ENCODE assay signal across 1 cellular context in the genomic region with DNA sequence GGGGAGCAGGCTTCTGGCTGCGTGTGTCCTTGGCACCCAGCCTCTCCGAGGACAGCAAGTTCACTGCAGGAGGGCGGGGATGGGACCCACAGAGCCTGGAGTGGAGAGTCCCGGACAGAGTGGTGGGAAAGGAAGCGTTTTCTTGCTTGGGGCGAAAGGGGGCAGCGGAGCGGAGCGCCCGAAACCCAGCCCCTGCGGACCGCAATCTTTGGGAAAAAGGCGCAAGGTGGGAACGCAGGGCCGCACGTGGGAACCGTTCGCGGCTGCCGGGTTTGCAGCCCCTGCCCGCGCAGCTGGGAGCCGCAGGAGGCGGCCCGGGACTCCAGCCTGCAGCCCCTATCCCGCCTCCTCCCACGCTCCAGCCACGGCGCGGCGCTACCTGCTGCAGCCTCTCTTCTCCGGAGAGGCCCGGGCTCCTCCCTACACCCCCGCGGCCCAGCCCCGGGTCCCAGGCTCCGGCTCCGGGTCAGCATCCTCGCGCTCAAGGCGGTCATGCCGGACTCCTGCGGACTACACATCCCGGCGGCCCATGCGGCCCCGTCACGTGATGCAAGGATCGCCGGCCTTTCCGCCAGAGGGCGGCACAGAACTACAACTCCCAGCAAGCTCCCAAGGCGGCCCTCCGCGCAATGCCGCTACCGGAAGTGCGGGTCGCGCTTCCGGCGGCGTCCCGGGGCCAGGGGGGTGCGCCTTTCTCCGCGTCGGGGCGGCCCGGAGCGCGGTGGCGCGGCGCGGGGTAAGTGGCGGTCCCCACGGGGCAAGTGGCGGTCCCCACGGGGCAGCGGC.
TF ChIP-seq lines count a peak whose summit lies in the region.

Gene NTHL1, minus strand, starts transcription at position 505 of the 786 bp plus-strand sequence. Its CDS starts 11 bp downstream, at position 494.
Gene TSC2, plus strand, starts transcription at position 656 of the 786 bp plus-strand sequence. CDS start 631 bp downstream, outside the sequence.

TF ChIP-seq in HEK293, 187 proteins besides CTCF, POLR2A, EP300 and RAD21 (continued from another document and continues in another):
- TF ChIP-seq ZNF654 (tag by site-specific recombination; IDR thresholded peaks at IDR 0.05; ENCODE audit: low read depth) (no peak), KLF9 (tag by site-specific recombination; IDR thresholded peaks at IDR 0.05; ENCODE audit: low read depth) (peak; percentile 47; the same call in 1 of the 2 replicates), ZNF777 (tag by site-specific recombination; IDR thresholded peaks at IDR 0.05; ENCODE audit: borderline replicate concordance) (no peak), MYNN (tag by site-specific recombination; IDR thresholded peaks at IDR 0.05; ENCODE audit: borderline replicate concordance) (no peak), ZIC2 (tag by site-specific recombination; IDR thresholded peaks at IDR 0.05) (peak; percentile 75), ZNF324 (tag by site-specific recombination; IDR thresholded peaks at IDR 0.05) (peak; percentile 81), ZNF169 (tag by site-specific recombination; IDR thresholded peaks at IDR 0.05) (no peak), AEBP2 (tag by site-specific recombination; IDR thresholded peaks at IDR 0.05; ENCODE audit: borderline replicate concordance) (no peak), ZNF791 (tag by site-specific recombination; IDR thresholded peaks at IDR 0.05) (no peak), ZNF621 (tag by site-specific recombination; IDR thresholded peaks at IDR 0.05) (no peak), HOXA7 (CRISPR knock-in tag; IDR thresholded peaks at IDR 0.05; ENCODE audit: borderline replicate concordance) (no peak), ZNF596 (tag by site-specific recombination; IDR thresholded peaks at IDR 0.05) (0 out of 2 replicates have a peak, but pooled peaks have one; percentile 15), YY1 (tag by site-specific recombination; IDR thresholded peaks at IDR 0.05) (peak; percentile 94), GLI2 (tag by site-specific recombination; IDR thresholded peaks at IDR 0.05; ENCODE audit: borderline replicate concordance, low read depth) (no peak), ZNF704 (tag by site-specific recombination; IDR thresholded peaks at IDR 0.05) (no peak), ZNF138 (tag by site-specific recombination; IDR thresholded peaks at IDR 0.05; ENCODE audit: borderline replicate concordance) (no peak), HOXD13 (CRISPR knock-in tag; IDR thresholded peaks at IDR 0.05; ENCODE audit: borderline replicate concordance) (no peak), ZNF701 (tag by site-specific recombination; IDR thresholded peaks at IDR 0.05) (no peak), ZNF610 (tag by site-specific recombination; IDR thresholded peaks at IDR 0.05; ENCODE audit: borderline replicate concordance) (no peak), ZNF175 (tag by site-specific recombination; IDR thresholded peaks at IDR 0.05) (no peak), ZNF558 (tag by site-specific recombination; IDR thresholded peaks at IDR 0.05) (no peak), ZBTB44 (tag by site-specific recombination; IDR thresholded peaks at IDR 0.05) (peak; percentile 66; the same call in 1 of the 2 replicates), ZNF580 (tag by site-specific recombination; IDR thresholded peaks at IDR 0.05) (peak; percentile 100), ZNF155 (tag by site-specific recombination; IDR thresholded peaks at IDR 0.05) (no peak), ZNF560 (tag by site-specific recombination; IDR thresholded peaks at IDR 0.05; ENCODE audit: borderline replicate concordance) (no peak), TRIM28 (IDR thresholded peaks at IDR 0.05; ENCODE audit: borderline replicate concordance, low read length) (no peak), ZNF514 (tag by site-specific recombination; IDR thresholded peaks at IDR 0.05) (no peak), ZNF391 (tag by site-specific recombination; IDR thresholded peaks at IDR 0.05; ENCODE audit: borderline replicate concordance, low read depth) (no peak), ZNF626 (tag by site-specific recombination; IDR thresholded peaks at IDR 0.05) (no peak), ZNF629 (tag by site-specific recombination; IDR thresholded peaks at IDR 0.05) (peak; percentile 86), ZNF140 (tag by site-specific recombination; IDR thresholded peaks at IDR 0.05) (no peak), ZBTB11 (tag by site-specific recombination; conservative IDR thresholded peaks at IDR 0.05; ENCODE audit: low read depth) (peak; percentile 95), ZSCAN23 (tag by site-specific recombination; IDR thresholded peaks at IDR 0.05) (0 out of 2 replicates have a peak, but pooled peaks have one; percentile 45), ZNF747 (tag by site-specific recombination; IDR thresholded peaks at IDR 0.05) (no peak), ZNF133 (tag by site-specific recombination; IDR thresholded peaks at IDR 0.05) (no peak), PRDM1 (tag by site-specific recombination; IDR thresholded peaks at IDR 0.05) (peak; percentile 17; the same call in 1 of the 2 replicates), ZNF248 (tag by site-specific recombination; IDR thresholded peaks at IDR 0.05) (no peak), ZBTB7A (tag by site-specific recombination; IDR thresholded peaks at IDR 0.05; ENCODE audit: low read depth) (no peak; the same call in 1 of the 2 replicates), ZNF664 (tag by site-specific recombination; IDR thresholded peaks at IDR 0.05) (no peak), ZNF544 (tag by site-specific recombination; IDR thresholded peaks at IDR 0.05) (no peak)
- TF ChIP-seq, protein P1, sequence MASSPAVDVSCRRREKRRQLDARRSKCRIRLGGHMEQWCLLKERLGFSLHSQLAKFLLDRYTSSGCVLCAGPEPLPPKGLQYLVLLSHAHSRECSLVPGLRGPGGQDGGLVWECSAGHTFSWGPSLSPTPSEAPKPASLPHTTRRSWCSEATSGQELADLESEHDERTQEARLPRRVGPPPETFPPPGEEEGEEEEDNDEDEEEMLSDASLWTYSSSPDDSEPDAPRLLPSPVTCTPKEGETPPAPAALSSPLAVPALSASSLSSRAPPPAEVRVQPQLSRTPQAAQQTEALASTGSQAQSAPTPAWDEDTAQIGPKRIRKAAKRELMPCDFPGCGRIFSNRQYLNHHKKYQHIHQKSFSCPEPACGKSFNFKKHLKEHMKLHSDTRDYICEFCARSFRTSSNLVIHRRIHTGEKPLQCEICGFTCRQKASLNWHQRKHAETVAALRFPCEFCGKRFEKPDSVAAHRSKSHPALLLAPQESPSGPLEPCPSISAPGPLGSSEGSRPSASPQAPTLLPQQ (tag by site-specific recombination; IDR thresholded peaks at IDR 0.05): peak; percentile 97
- TF ChIP-seq, protein P2, sequence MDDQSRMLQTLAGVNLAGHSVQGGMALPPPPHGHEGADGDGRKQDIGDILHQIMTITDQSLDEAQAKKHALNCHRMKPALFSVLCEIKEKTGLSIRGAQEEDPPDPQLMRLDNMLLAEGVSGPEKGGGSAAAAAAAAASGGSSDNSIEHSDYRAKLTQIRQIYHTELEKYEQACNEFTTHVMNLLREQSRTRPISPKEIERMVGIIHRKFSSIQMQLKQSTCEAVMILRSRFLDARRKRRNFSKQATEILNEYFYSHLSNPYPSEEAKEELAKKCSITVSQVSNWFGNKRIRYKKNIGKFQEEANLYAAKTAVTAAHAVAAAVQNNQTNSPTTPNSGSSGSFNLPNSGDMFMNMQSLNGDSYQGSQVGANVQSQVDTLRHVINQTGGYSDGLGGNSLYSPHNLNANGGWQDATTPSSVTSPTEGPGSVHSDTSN (CRISPR knock-in tag; IDR thresholded peaks at IDR 0.05): 0 out of 2 replicates have a peak, but pooled peaks have one; percentile 33
- TF ChIP-seq, protein P3, sequence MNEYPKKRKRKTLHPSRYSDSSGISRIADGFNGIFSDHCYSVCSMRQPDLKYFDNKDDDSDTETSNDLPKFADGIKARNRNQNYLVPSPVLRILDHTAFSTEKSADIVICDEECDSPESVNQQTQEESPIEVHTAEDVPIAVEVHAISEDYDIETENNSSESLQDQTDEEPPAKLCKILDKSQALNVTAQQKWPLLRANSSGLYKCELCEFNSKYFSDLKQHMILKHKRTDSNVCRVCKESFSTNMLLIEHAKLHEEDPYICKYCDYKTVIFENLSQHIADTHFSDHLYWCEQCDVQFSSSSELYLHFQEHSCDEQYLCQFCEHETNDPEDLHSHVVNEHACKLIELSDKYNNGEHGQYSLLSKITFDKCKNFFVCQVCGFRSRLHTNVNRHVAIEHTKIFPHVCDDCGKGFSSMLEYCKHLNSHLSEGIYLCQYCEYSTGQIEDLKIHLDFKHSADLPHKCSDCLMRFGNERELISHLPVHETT (tag by site-specific recombination; IDR thresholded peaks at IDR 0.05): peak; percentile 56; the same call in 1 of the 2 replicates
- TF ChIP-seq, protein P4, sequence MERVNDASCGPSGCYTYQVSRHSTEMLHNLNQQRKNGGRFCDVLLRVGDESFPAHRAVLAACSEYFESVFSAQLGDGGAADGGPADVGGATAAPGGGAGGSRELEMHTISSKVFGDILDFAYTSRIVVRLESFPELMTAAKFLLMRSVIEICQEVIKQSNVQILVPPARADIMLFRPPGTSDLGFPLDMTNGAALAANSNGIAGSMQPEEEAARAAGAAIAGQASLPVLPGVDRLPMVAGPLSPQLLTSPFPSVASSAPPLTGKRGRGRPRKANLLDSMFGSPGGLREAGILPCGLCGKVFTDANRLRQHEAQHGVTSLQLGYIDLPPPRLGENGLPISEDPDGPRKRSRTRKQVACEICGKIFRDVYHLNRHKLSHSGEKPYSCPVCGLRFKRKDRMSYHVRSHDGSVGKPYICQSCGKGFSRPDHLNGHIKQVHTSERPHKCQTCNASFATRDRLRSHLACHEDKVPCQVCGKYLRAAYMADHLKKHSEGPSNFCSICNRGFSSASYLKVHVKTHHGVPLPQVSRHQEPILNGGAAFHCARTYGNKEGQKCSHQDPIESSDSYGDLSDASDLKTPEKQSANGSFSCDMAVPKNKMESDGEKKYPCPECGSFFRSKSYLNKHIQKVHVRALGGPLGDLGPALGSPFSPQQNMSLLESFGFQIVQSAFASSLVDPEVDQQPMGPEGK (tag by site-specific recombination; IDR thresholded peaks at IDR 0.05): peak; percentile 75
- TF ChIP-seq, protein P5, sequence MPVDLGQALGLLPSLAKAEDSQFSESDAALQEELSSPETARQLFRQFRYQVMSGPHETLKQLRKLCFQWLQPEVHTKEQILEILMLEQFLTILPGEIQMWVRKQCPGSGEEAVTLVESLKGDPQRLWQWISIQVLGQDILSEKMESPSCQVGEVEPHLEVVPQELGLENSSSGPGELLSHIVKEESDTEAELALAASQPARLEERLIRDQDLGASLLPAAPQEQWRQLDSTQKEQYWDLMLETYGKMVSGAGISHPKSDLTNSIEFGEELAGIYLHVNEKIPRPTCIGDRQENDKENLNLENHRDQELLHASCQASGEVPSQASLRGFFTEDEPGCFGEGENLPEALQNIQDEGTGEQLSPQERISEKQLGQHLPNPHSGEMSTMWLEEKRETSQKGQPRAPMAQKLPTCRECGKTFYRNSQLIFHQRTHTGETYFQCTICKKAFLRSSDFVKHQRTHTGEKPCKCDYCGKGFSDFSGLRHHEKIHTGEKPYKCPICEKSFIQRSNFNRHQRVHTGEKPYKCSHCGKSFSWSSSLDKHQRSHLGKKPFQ (tag by site-specific recombination; IDR thresholded peaks at IDR 0.05): 0 out of 2 replicates have a peak, but pooled peaks have one; percentile 38
